Comparison of ENCODE assay signal across 8 cellular contexts in genomic region chr3:150761831-150762661, GRCh38. TPM values are rescaled to one million over a fixed set of nuclear protein-coding genes. Genes with fewer than 3 reads are reported as not detected.
DNase-seq lines count a peak whose midpoint lies in the region; ATAC-seq and TF ChIP-seq lines count a peak whose summit lies in the region.

No MANE protein-coding gene starts in this region.

- in situ Hi-C loops in G401 (cut with HindIII; ENCODE audit: low sequenced_read_pairs) = no loop called here

- peak; percentile 75 for DNase-seq in G401 (ENCODE audit: low spot score)
- peak; percentile 67 for DNase-seq in NCI-H1105 treated with DMSO at 0.1 percent for 48 hours (lab: John Stamatoyannopoulos, UW)
- peak; percentile 38 for DNase-seq in activated B cell treated with CpG ODN at 0.5 μM for 24 hours
- DNase-seq in coronary artery (ENCODE audit: low spot score) = peak; percentile 83
- DNase-seq in left lobe of liver (ENCODE audit: low spot score) = peak; percentile 77
- DNase-seq in stimulated activated CD4-positive, alpha-beta T cell treated with anti-CD3 and anti-CD28 coated beads, Interleukin-4, amount 100 ng/mL, for 4 hours = peak; percentile 35 to 36
- DNase-seq in GM19238 (ENCODE audit: insufficient read length, low spot score) = no peak

- peaks cover 46% of the 10 kb centered on the region for H3K36me3 Mint-ChIP-seq in activated B cell treated with CpG ODN at 0.5 μM for 24 hours (ENCODE audit: low read depth)

- H3K9me3 Mint-ChIP-seq in activated B cell treated with CpG ODN at 0.5 μM for 24 hours = no peaks in the 10 kb centered on the region

- H3K27ac Mint-ChIP-seq in activated B cell treated with CpG ODN at 0.5 μM for 24 hours = peak overlapping the region; percentile 93

- ATAC-seq in activated B cell treated with CpG ODN at 0.5 μM for 24 hours (ENCODE audit: low read depth) = no peak
- ATAC-seq in left lobe of liver = peak; percentile 20
- no peak for ATAC-seq in GM19035 (IDR thresholded peaks at IDR 0.05; ENCODE audit: unreplicated experiment)

- peak overlapping the region; percentile 93 to 96 for H3K27ac ChIP-seq in coronary artery

- H3K4me3 ChIP-seq in coronary artery = peak overlapping the region; percentile 72

- peak overlapping the region; percentile 93 for H3K4me3 Mint-ChIP-seq in activated B cell treated with CpG ODN at 0.5 μM for 24 hours

- TF ChIP-seq CTCF in activated B cell treated with CpG ODN at 0.5 μM for 24 hours (IDR thresholded peaks at IDR 0.05) = no peak
- no peak for TF ChIP-seq CTCF in coronary artery (IDR thresholded peaks at IDR 0.05)

- intact Hi-C loops in activated B cell treated with CpG ODN at 0.5 μM for 24 hours (cut with micrococcal nuclease) = loop anchor here (1.0 to 10.0 kb wide), 8 partner anchors 9 to 1753 kb away; partner anchors contain the start of genes MED12L, P2RY12, PFN2 and RNF13

- H3K27me3 Mint-ChIP-seq in activated B cell treated with CpG ODN at 0.5 μM for 24 hours = no peaks in the 10 kb centered on the region

- POLR2A ChIA-PET in activated B cell treated with CpG ODN at 0.5 μM for 24 hours (lab: Charles Lee) = interaction anchor here (0.5 to 8.0 kb wide), 24 partner anchors 8 to 632 kb away, joined by 3 to 65 read pairs (median 5); partner anchors contain the start of genes EIF2A, ERICH6, SELENOT and SERP1

- CTCF ChIA-PET in activated B cell treated with CpG ODN at 0.5 μM for 24 hours (lab: Charles Lee) = interaction anchor here (1.0 to 3.7 kb wide), 4 partner anchors 11 to 40 kb away, joined by 3 to 17 read pairs (median 8); no protein-coding TSS in a partner anchor

- H3K4me1 Mint-ChIP-seq in activated B cell treated with CpG ODN at 0.5 μM for 24 hours = peaks cover 82% of the 10 kb centered on the region

RNA-seq across cellular contexts. Expression of gene SIAH2, which starts 0.9 kb away (rescaled TPM):
- 20.7 and 36.6 TPM in 2 replicates for total RNA-seq in G401 (2014; rRNA removed; shearing (Covaris generic))
- total RNA-seq in activated B cell treated with CpG ODN at 0.5 μM for 24 hours (44.5 and 44.7 TPM in 2 replicates), left lobe of liver (39.5 TPM)

RNA-seq across cellular contexts. Expression of gene ERICH6, which starts 58.3 kb away (rescaled TPM):
- total RNA-seq in G401 (2014; rRNA removed; shearing (Covaris generic)) = not detected in 2 replicates
- total RNA-seq in activated B cell treated with CpG ODN at 0.5 μM for 24 hours (not detected in 2 replicates), left lobe of liver (not detected)
